In genomic region chr20:31815408-31816188, GRCh38 we compare ENCODE assay signal across 12 cellular contexts. TPM values are rescaled to one million over a fixed set of nuclear protein-coding genes. Genes with fewer than 3 reads are reported as not detected.
DNase-seq lines count a peak whose midpoint lies in the region; ATAC-seq and TF ChIP-seq lines count a peak whose summit lies in the region.
"Had no signal": no experiment of that assay in that cellular context is flagged by ENCODE, and none has a peak within 500 bp of the region (broad histone marks: within the 10 kb centered on the region; RNA-seq: fewer than 3 reads in every experiment).

No MANE protein-coding gene starts in this region.

- peak; percentile 47 for DNase-seq in NCI-H82 (lab: John Stamatoyannopoulos, UW)
- no peak for DNase-seq in NCI-H82 treated with DMSO at 0.1 percent for 48 hours (lab: John Stamatoyannopoulos, UW; ENCODE audit: unreplicated experiment)
- DNase-seq in NCI-H2081 treated with DMSO at 0.1 percent for 48 hours (lab: John Stamatoyannopoulos, UW) = peak; percentile 43
- peak; percentile 17 to 44 for DNase-seq in cardiac muscle cell (ENCODE audit: low read depth in 1 of 2, low spot score in 1 of 2)
- no peak for DNase-seq in CD8-positive, alpha-beta memory T cell
- no peak for DNase-seq in stimulated activated CD8-positive, alpha-beta memory T cell treated with anti-CD3 and anti-CD28 coated beads, Interleukin-4, amount 100 ng/mL, for 48 hours
- DNase-seq: BE2C, cortex of kidney, naive B cell had no signal

- H3K27ac ChIP-seq in cardiac muscle cell (no peak overlapping the region), skeletal muscle tissue (ENCODE audit: low read depth, low read length) (peak overlapping the region; percentile 91)
- H3K27ac ChIP-seq in CD8-positive, alpha-beta memory T cell (ENCODE audit: low read depth, low read length) = no peak overlapping the region

- H3K4me1 ChIP-seq in cardiac muscle cell (ENCODE audit: low read depth) (peaks cover 29% of the 10 kb centered on the region), skeletal muscle tissue (ENCODE audit: control insufficient read depth in 3 of 3, insufficient read depth in 3 of 3, low read length in 3 of 3) (peaks cover 69 to 94% (median 73%) of the 10 kb centered on the region in 3 donors)
- H3K4me1 ChIP-seq in CD8-positive, alpha-beta memory T cell (ENCODE audit: insufficient read depth, low read length) = no peaks in the 10 kb centered on the region

- POLR2A ChIA-PET in CD8-positive, alpha-beta memory T cell (lab: Charles Lee) = no interaction called here

- no peaks in the 10 kb centered on the region for H3K27me3 Mint-ChIP-seq in CD8-positive, alpha-beta memory T cell
- H3K27me3 Mint-ChIP-seq: naive B cell; stimulated activated naive CD8-positive, alpha-beta T cell treated with anti-CD3 and anti-CD28 coated beads, Interleukin-15, Interleukin-2, amounts not matched to agents 100 ng/mL and 50 ng/mL, for 24 hours had no signal

- H3K4me1 Mint-ChIP-seq in CD8-positive, alpha-beta memory T cell = no peaks in the 10 kb centered on the region
- H3K4me1 Mint-ChIP-seq: naive B cell had no signal

- H3K36me3 ChIP-seq in cardiac muscle cell (no peaks in the 10 kb centered on the region), skeletal muscle tissue (ENCODE audit: control insufficient read depth in 3 of 3, insufficient read depth in 3 of 3, low read length in 3 of 3) (peaks cover 0 to 10% (median 0%) of the 10 kb centered on the region in 3 donors)
- no peaks in the 10 kb centered on the region for H3K36me3 ChIP-seq in CD8-positive, alpha-beta memory T cell (ENCODE audit: insufficient read depth, low read length)

- H3K9me3 Mint-ChIP-seq in CD8-positive, alpha-beta memory T cell = no peaks in the 10 kb centered on the region
- H3K9me3 Mint-ChIP-seq: naive B cell; stimulated activated naive CD8-positive, alpha-beta T cell treated with anti-CD3 and anti-CD28 coated beads, Interleukin-15, Interleukin-2, amounts not matched to agents 100 ng/mL and 50 ng/mL, for 24 hours had no signal

- TF ChIP-seq CTCF in cardiac muscle cell (IDR thresholded peaks at IDR 0.05; ENCODE audit: low read depth, low read length) = no peak

- H3K36me3 Mint-ChIP-seq in CD8-positive, alpha-beta memory T cell = no peaks in the 10 kb centered on the region
- H3K36me3 Mint-ChIP-seq: naive B cell had no signal

- H3K27me3 ChIP-seq in cardiac muscle cell (no peaks in the 10 kb centered on the region), skeletal muscle tissue (ENCODE audit: control insufficient read depth in 3 of 3, insufficient read depth in 3 of 3, low read length in 3 of 3) (no peaks in the 10 kb centered on the region)
- H3K27me3 ChIP-seq in CD8-positive, alpha-beta memory T cell (ENCODE audit: insufficient read depth, low read length, poor library complexity, severe bottlenecking) = no peaks in the 10 kb centered on the region
- H3K27me3 ChIP-seq: BE2C had no signal

- H3K4me3 Mint-ChIP-seq in CD8-positive, alpha-beta memory T cell = no peak overlapping the region
- H3K4me3 Mint-ChIP-seq: naive B cell; stimulated activated naive CD8-positive, alpha-beta T cell treated with anti-CD3 and anti-CD28 coated beads, Interleukin-15, Interleukin-2, amounts not matched to agents 100 ng/mL and 50 ng/mL, for 24 hours had no signal

- peak overlapping the region; percentile 67 to 85 (median 70) for H3K9ac ChIP-seq in skeletal muscle tissue (ENCODE audit: low read depth in 1 of 3, low read length in 3 of 3)

- no peaks in the 10 kb centered on the region for H3K9me3 ChIP-seq in cardiac muscle cell (ENCODE audit: low read depth)
- H3K9me3 ChIP-seq in skeletal muscle tissue (ENCODE audit: control insufficient read depth in 3 of 3, low read length in 3 of 3) = no peaks in the 10 kb centered on the region
- H3K9me3 ChIP-seq in CD8-positive, alpha-beta memory T cell (ENCODE audit: low read length) = no peaks in the 10 kb centered on the region
- H3K9me3 ChIP-seq: BE2C had no signal

- CTCF ChIA-PET in CD8-positive, alpha-beta memory T cell (lab: Charles Lee) = no interaction called here

- H3K27ac Mint-ChIP-seq in CD8-positive, alpha-beta memory T cell = no peak overlapping the region
- H3K27ac Mint-ChIP-seq: stimulated activated naive CD8-positive, alpha-beta T cell treated with anti-CD3 and anti-CD28 coated beads, Interleukin-15, Interleukin-2, amounts not matched to agents 100 ng/mL and 50 ng/mL, for 24 hours had no signal

- ATAC-seq in HG03135 (IDR thresholded peaks at IDR 0.05; ENCODE audit: unreplicated experiment) = no peak

- H3K4me3 ChIP-seq in cardiac muscle cell (no peak overlapping the region), skeletal muscle tissue (ENCODE audit: low read length in 3 of 3) (peak overlapping the region; percentile 33 to 63 (median 63))
- H3K4me3 ChIP-seq in CD8-positive, alpha-beta memory T cell (ENCODE audit: low read length) = no peak overlapping the region

RNA-seq across cellular contexts. Expression of gene MYLK2, which starts 3.6 kb away (rescaled TPM):
- 0.15 TPM in 1 of 2 replicates, not detected in the other for total RNA-seq in cardiac muscle cell
- 0.26 TPM in 1 of 2 replicates, not detected in the other for polyA plus RNA-seq in cardiac muscle cell
- total RNA-seq in skeletal muscle tissue = 21.9 TPM
- total RNA-seq in CD8-positive, alpha-beta memory T cell = under 1 TPM; 0.13 to 0.24 TPM
- not detected for polyA plus RNA-seq in CD8-positive, alpha-beta memory T cell

RNA-seq across cellular contexts. Expression of gene FOXS1, which starts 29.8 kb away (rescaled TPM):
- total RNA-seq in cardiac muscle cell (0.07 and 0.83 TPM in 2 replicates), skeletal muscle tissue (3.1 TPM)
- polyA plus RNA-seq in cardiac muscle cell = 0.23 TPM in 1 of 2 replicates, not detected in the other
- not detected for total RNA-seq in CD8-positive, alpha-beta memory T cell
- polyA plus RNA-seq in CD8-positive, alpha-beta memory T cell = not detected

RNA-seq across cellular contexts. Expression of gene DUSP15, which starts 54.7 kb away (rescaled TPM):
- total RNA-seq in cardiac muscle cell (20.3 and 23.6 TPM in 2 replicates), skeletal muscle tissue (2.1 TPM)
- polyA plus RNA-seq in cardiac muscle cell = 7.2 and 8.0 TPM in 2 replicates
- total RNA-seq in CD8-positive, alpha-beta memory T cell = not detected
- not detected for polyA plus RNA-seq in CD8-positive, alpha-beta memory T cell

RNA-seq across cellular contexts. Expression of gene TTLL9, which starts 54.8 kb away (rescaled TPM):
- 0.15 TPM in 1 of 2 replicates, not detected in the other for total RNA-seq in cardiac muscle cell
- 0.09 and 0.47 TPM in 2 replicates for polyA plus RNA-seq in cardiac muscle cell
- total RNA-seq in skeletal muscle tissue = 0.52 TPM
- not detected for total RNA-seq in CD8-positive, alpha-beta memory T cell
- polyA plus RNA-seq in CD8-positive, alpha-beta memory T cell = not detected

Comparison
In these comparisons a context has a peak if more than half of its experiments do, and no peak if none do; other contexts are left out.
1. DNase-seq: peak in NCI-H82 (single experiment), NCI-H2081 treated with DMSO at 0.1 percent for 48 hours (single experiment) and cardiac muscle cell (2 of 2); none in NCI-H82 treated with DMSO at 0.1 percent for 48 hours (single experiment), CD8-positive, alpha-beta memory T cell (0 of 5) and stimulated activated CD8-positive, alpha-beta memory T cell treated with anti-CD3 and anti-CD28 coated beads, Interleukin-4, amount 100 ng/mL, for 48 hours (single experiment).
2. H3K4me3 ChIP-seq: peak in skeletal muscle tissue (3 of 3); none in cardiac muscle cell (single experiment) and CD8-positive, alpha-beta memory T cell (single experiment).
3. RNA of gene MYLK2, which starts 3.6 kb away (total RNA-seq): 21.9 TPM in skeletal muscle tissue (single experiment); 0.13 to 0.24 TPM in CD8-positive, alpha-beta memory T cell and 0.15 TPM in cardiac muscle cell; every median in the first group is over 10 times any median in the second.